ENCODE assay signal across 35 cellular contexts in the genomic region with DNA sequence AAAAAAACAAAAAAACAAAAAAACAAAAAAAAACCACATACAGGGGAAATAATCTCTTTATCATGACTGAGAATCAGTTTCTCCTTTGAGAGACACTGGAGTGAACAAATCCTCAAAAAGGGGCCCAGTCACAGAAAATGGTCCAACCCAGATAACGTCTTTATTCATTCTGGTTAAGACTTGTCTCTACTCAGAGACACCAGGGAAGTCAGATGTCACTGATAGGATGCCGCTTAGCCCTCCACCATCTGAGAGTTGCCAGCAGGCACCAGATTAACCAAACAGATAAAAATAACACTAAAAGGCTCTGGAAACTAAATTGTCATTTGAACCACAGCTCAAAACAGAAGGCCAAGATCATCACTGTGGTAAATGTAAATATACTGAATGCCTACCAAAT.
"Had no signal": no experiment of that assay in that cellular context is flagged by ENCODE, and none has a peak within 500 bp of the region (broad histone marks: within the 10 kb centered on the region; RNA-seq: fewer than 3 reads in every experiment).

No MANE protein-coding gene starts in this region.

- H3K27me3 Mint-ChIP-seq: activated CD4-positive, alpha-beta memory T cell treated with anti-CD3 and anti-CD28 coated beads for 36 hours; activated CD4-positive, alpha-beta T cell treated with anti-CD3 and anti-CD28 coated beads for 36 hours; activated CD4-positive, alpha-beta T cell treated with anti-CD3 and anti-CD28 coated beads, Interleukin-2, amount 10 ng/mL, durations not matched to agents 24 days and 14 days; activated CD8-positive, alpha-beta memory T cell treated with anti-CD3 and anti-CD28 coated beads, Interleukin-2, amount 10 ng/mL, durations not matched to agents 7 days and 5 days; activated naive CD4-positive, alpha-beta T cell treated with anti-CD3 and anti-CD28 coated beads, Interleukin-2, amount 50 U/mL, for 24 hours; activated naive CD8-positive, alpha-beta T cell treated with anti-CD3 and anti-CD28 coated beads for 36 hours; activated naive CD8-positive, alpha-beta T cell treated with anti-CD3 and anti-CD28 coated beads, Interleukin-2, amount 50 U/mL, for 24 hours; brain; T-helper 17 cell had no signal

- H3K36me3 ChIP-seq: ascending aorta, breast epithelium, cardiac muscle cell, colonic mucosa, esophagus squamous epithelium, gastroesophageal sphincter had no signal

- H3K27me3 ChIP-seq: ascending aorta, breast epithelium, cardiac muscle cell, colonic mucosa, esophagus squamous epithelium, gastroesophageal sphincter had no signal

- H3K27ac Mint-ChIP-seq: activated CD4-positive, alpha-beta memory T cell treated with anti-CD3 and anti-CD28 coated beads for 36 hours; activated CD4-positive, alpha-beta T cell treated with anti-CD3 and anti-CD28 coated beads for 36 hours; activated CD4-positive, alpha-beta T cell treated with anti-CD3 and anti-CD28 coated beads, Interleukin-2, amount 10 ng/mL, durations not matched to agents 24 days and 14 days; activated CD8-positive, alpha-beta memory T cell treated with anti-CD3 and anti-CD28 coated beads, Interleukin-2, amount 10 ng/mL, durations not matched to agents 7 days and 5 days; activated CD8-positive, alpha-beta T cell treated with anti-CD3 and anti-CD28 coated beads, Interleukin-2, amount 10 ng/mL, durations not matched to agents 7 days and 5 days; activated naive CD4-positive, alpha-beta T cell treated with anti-CD3 and anti-CD28 coated beads for 36 hours; activated naive CD4-positive, alpha-beta T cell treated with anti-CD3 and anti-CD28 coated beads, Interleukin-2, amount 50 U/mL, for 24 hours; activated naive CD8-positive, alpha-beta T cell treated with anti-CD3 and anti-CD28 coated beads for 36 hours; activated naive CD8-positive, alpha-beta T cell treated with anti-CD3 and anti-CD28 coated beads, Interleukin-2, amount 50 U/mL, for 24 hours; activated T-helper 1 cell treated with anti-CD3 and anti-CD28 coated beads, Interleukin-12 subunit alpha, Interleukin-12 subunit beta, Interleukin-2, Interleukin-4 antibody, amounts not matched to agents 30 ng/mL and 10 ng/mL and 1 ng/mL, durations not matched to agents 14 hours and 24 hours and 36 hours; activated T-helper 2 cell treated with anti-CD3 and anti-CD28 coated beads, Interferon-gamma antibody, Interleukin-2, Interleukin-4, amounts not matched to agents 10 μg/mL and 5 μg/mL and 100 μg/mL, durations not matched to agents 14 hours and 24 hours and 36 hours; brain; T-helper 17 cell; T-helper 2 cell treated with Interferon-gamma antibody and Interleukin-4, amounts not matched to agents 5 μg/mL and 100 μg/mL, for 36 hours had no signal

- H3K9me3 ChIP-seq: ascending aorta, breast epithelium, colonic mucosa, gastroesophageal sphincter had no signal

- H3K4me3 ChIP-seq: ascending aorta, breast epithelium, cardiac muscle cell, colonic mucosa, esophagus squamous epithelium, gastroesophageal sphincter had no signal

- H3K27ac ChIP-seq: ascending aorta, breast epithelium, cardiac muscle cell, colonic mucosa, epithelial cell of prostate, esophagus squamous epithelium, gastroesophageal sphincter had no signal

- H3K4me1 Mint-ChIP-seq: activated CD4-positive, alpha-beta T cell treated with anti-CD3 and anti-CD28 coated beads for 36 hours; activated CD4-positive, alpha-beta T cell treated with anti-CD3 and anti-CD28 coated beads, Interleukin-2, amount 10 ng/mL, durations not matched to agents 24 days and 14 days; activated CD8-positive, alpha-beta memory T cell treated with anti-CD3 and anti-CD28 coated beads, Interleukin-2, amount 10 ng/mL, durations not matched to agents 7 days and 5 days; activated naive CD4-positive, alpha-beta T cell treated with anti-CD3 and anti-CD28 coated beads, Interleukin-2, amount 50 U/mL, for 24 hours; activated naive CD8-positive, alpha-beta T cell treated with anti-CD3 and anti-CD28 coated beads for 36 hours; activated naive CD8-positive, alpha-beta T cell treated with anti-CD3 and anti-CD28 coated beads, Interleukin-2, amount 50 U/mL, for 24 hours; T-helper 17 cell had no signal

- H3K4me3 Mint-ChIP-seq: activated CD4-positive, alpha-beta memory T cell treated with anti-CD3 and anti-CD28 coated beads for 36 hours; activated CD4-positive, alpha-beta T cell treated with anti-CD3 and anti-CD28 coated beads for 36 hours; activated CD4-positive, alpha-beta T cell treated with anti-CD3 and anti-CD28 coated beads, Interleukin-2, amount 10 ng/mL, durations not matched to agents 24 days and 14 days; activated CD8-positive, alpha-beta memory T cell treated with anti-CD3 and anti-CD28 coated beads, Interleukin-2, amount 10 ng/mL, durations not matched to agents 7 days and 5 days; activated CD8-positive, alpha-beta T cell treated with anti-CD3 and anti-CD28 coated beads, Interleukin-2, amount 10 ng/mL, durations not matched to agents 7 days and 5 days; activated naive CD4-positive, alpha-beta T cell treated with anti-CD3 and anti-CD28 coated beads for 36 hours; activated naive CD4-positive, alpha-beta T cell treated with anti-CD3 and anti-CD28 coated beads, Interleukin-2, amount 50 U/mL, for 24 hours; activated naive CD8-positive, alpha-beta T cell treated with anti-CD3 and anti-CD28 coated beads for 36 hours; activated naive CD8-positive, alpha-beta T cell treated with anti-CD3 and anti-CD28 coated beads, Interleukin-2, amount 50 U/mL, for 24 hours; activated T-helper 1 cell treated with anti-CD3 and anti-CD28 coated beads, Interleukin-12 subunit alpha, Interleukin-12 subunit beta, Interleukin-2, Interleukin-4 antibody, amounts not matched to agents 30 ng/mL and 10 ng/mL and 1 ng/mL, durations not matched to agents 14 hours and 24 hours and 36 hours; brain; T-helper 17 cell; T-helper 2 cell treated with Interferon-gamma antibody and Interleukin-4, amounts not matched to agents 5 μg/mL and 100 μg/mL, for 36 hours had no signal

- H3K4me1 ChIP-seq: ascending aorta, breast epithelium, colonic mucosa, esophagus squamous epithelium, gastroesophageal sphincter had no signal

- H3K36me3 Mint-ChIP-seq: activated CD4-positive, alpha-beta memory T cell treated with anti-CD3 and anti-CD28 coated beads for 36 hours; activated CD8-positive, alpha-beta memory T cell treated with anti-CD3 and anti-CD28 coated beads, Interleukin-2, amount 10 ng/mL, durations not matched to agents 7 days and 5 days; activated naive CD4-positive, alpha-beta T cell treated with anti-CD3 and anti-CD28 coated beads, Interleukin-2, amount 50 U/mL, for 24 hours; activated naive CD8-positive, alpha-beta T cell treated with anti-CD3 and anti-CD28 coated beads for 36 hours; brain had no signal

- ATAC-seq: activated CD4-positive, alpha-beta T cell treated with anti-CD3 and anti-CD28 coated beads for 36 hours; activated CD8-positive, alpha-beta memory T cell treated with anti-CD3 and anti-CD28 coated beads, Interleukin-2, amount 10 ng/mL, durations not matched to agents 7 days and 5 days; activated CD8-positive, alpha-beta T cell treated with anti-CD3 and anti-CD28 coated beads, Interleukin-2, amount 10 ng/mL, durations not matched to agents 7 days and 5 days; activated naive CD8-positive, alpha-beta T cell treated with anti-CD3 and anti-CD28 coated beads, Interleukin-2, amount 50 U/mL, for 24 hours; gastroesophageal sphincter; T-helper 17 cell had no signal

- FAIRE-seq: endometrium, endothelial cell of umbilical vein had no signal

- DNase-seq: activated CD4-positive, alpha-beta memory T cell treated with anti-CD3 and anti-CD28 coated beads for 36 hours; activated CD4-positive, alpha-beta T cell treated with anti-CD3 and anti-CD28 coated beads for 36 hours; activated CD4-positive, alpha-beta T cell treated with anti-CD3 and anti-CD28 coated beads, Interleukin-2, amount 10 ng/mL, durations not matched to agents 24 days and 14 days; activated CD4-positive, CD25-positive, alpha-beta regulatory T cell; activated CD4-positive, CD25-positive, alpha-beta regulatory T cell treated with anti-CD3 and anti-CD28 coated beads, Interleukin-2, amount 50 U/mL, for 72 hours; activated CD8-positive, alpha-beta memory T cell treated with anti-CD3 and anti-CD28 coated beads, Interleukin-2, amount 10 ng/mL, durations not matched to agents 7 days and 5 days; activated CD8-positive, alpha-beta memory T cell treated with anti-CD3 and anti-CD28 coated beads, Interleukin-2, amount 50 U/mL, for 4 hours; activated CD8-positive, alpha-beta T cell treated with anti-CD3 and anti-CD28 coated beads, Interleukin-2, amount 10 ng/mL, durations not matched to agents 7 days and 5 days; activated effector memory CD4-positive, alpha-beta T cell treated with anti-CD3 and anti-CD28 coated beads, Interleukin-2, amount 50 U/mL, for 16 hours; activated naive CD4-positive, alpha-beta T cell treated with anti-CD3 and anti-CD28 coated beads for 36 hours; activated naive CD8-positive, alpha-beta T cell treated with anti-CD3 and anti-CD28 coated beads for 36 hours; activated naive CD8-positive, alpha-beta T cell treated with anti-CD3 and anti-CD28 coated beads, Interleukin-2, amount 50 U/mL, for 24 hours; activated T-cell treated with anti-CD3 and anti-CD28 coated beads, Interleukin-2, amount 50 U/mL, for 1 hour; activated T-cell treated with anti-CD3 and anti-CD28 coated beads, Interleukin-2, amount 50 U/mL, for 48 hours; central memory CD4-positive, alpha-beta T cell; cerebellar nuclear complex; colonic mucosa; effector CD8-positive, alpha-beta T cell; esophagus squamous epithelium; foreskin melanocyte; head of caudate nucleus; T-helper 17 cell; T1000 had no signal
